In the genomic region with DNA sequence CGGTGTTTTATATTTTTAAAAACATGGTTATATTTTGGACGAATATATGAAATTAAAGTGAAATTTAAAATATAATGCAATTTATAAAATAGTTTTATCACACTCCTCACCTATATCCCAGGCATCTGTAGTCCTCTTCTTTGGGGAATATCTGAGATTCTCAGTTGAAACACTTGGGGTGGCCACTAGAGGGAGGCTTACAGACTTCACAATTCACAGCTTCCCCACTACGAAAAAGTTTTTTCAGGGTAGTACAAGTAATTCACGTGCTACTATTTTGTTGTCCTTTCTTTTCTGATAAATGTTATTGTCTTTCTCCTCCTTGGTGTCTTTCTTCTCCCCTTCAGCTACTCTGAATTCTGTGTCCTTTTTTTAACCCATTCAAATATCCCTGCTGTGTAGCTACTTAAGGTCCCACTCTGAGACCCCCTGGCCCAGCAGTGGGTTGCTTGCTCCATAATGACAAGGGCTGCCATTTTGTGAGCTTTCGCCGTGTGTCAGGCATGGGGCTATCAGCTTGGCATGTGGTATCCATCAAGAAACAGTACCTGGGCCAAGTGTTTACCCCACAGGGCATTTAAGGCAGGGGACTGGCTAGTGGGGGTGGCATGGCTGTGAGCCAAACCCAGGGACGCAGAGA, we compare ENCODE assay signal across 10 cellular contexts. TPM values are rescaled to one million over a fixed set of nuclear protein-coding genes. Genes with fewer than 3 reads are reported as not detected.
DNase-seq lines count a peak whose midpoint lies in the region; ATAC-seq, FAIRE-seq and TF ChIP-seq lines count a peak whose summit lies in the region.
"Had no signal": no experiment of that assay in that cellular context is flagged by ENCODE, and none has a peak within 500 bp of the region (broad histone marks: within the 10 kb centered on the region; RNA-seq: fewer than 3 reads in every experiment).

No MANE protein-coding gene starts in this region.

- TF ChIP-seq EP300 in A549 (IDR thresholded peaks at IDR 0.05): no peak

- TF ChIP-seq CTCF in A549 (IDR thresholded peaks at IDR 0.05) (peak; percentile 43), GM12875 (IDR thresholded peaks at IDR 0.05; ENCODE audit: borderline replicate concordance, insufficient read depth, low read depth, low read length) (peak; percentile 64), left ventricle myocardium inferior (IDR thresholded peaks at IDR 0.05; ENCODE audit: borderline replicate concordance) (peak; percentile 70)

- CTCF ChIA-PET in A549 (lab: Yijun Ruan, JAX): interaction anchor here (0.8 to 7.8 kb wide), 10 partner anchors 8 to 191 kb away, joined by 3 to 75 read pairs (median 4); no protein-coding TSS in a partner anchor

- FAIRE-seq in A549 (lab: Jason Lieb, UNC): no peak

- in situ Hi-C loops in SK-MEL-5 (cut with HindIII; ENCODE audit: low pct_unique_long_range_greater_than_20kb, low sequenced_read_pairs): no loop called here

- no peak overlapping the region for H3K27ac ChIP-seq in A549
- no peak overlapping the region for H3K27ac ChIP-seq in left ventricle myocardium inferior (replicated peaks)

- no peak for TF ChIP-seq POLR2A in A549 (IDR thresholded peaks at IDR 0.05; ENCODE audit: low read length)

- ATAC-seq in A549: peak; percentile 79 to 86; a peak in 4 of 6 replicates
- ATAC-seq: mucosa of descending colon had no signal

- H3K9me3 ChIP-seq in A549 (no peaks in the 10 kb centered on the region), left ventricle myocardium inferior (replicated peaks) (no peaks in the 10 kb centered on the region)
- H3K9me3 ChIP-seq: mucosa of descending colon had no signal

- H3K4me3 ChIP-seq in A549 (no peak overlapping the region), GM12875 (ENCODE audit: low read depth, low read length) (no peak overlapping the region), left ventricle myocardium inferior (no peak overlapping the region)
- H3K4me3 ChIP-seq: mucosa of descending colon had no signal

- H3K27me3 ChIP-seq in left ventricle myocardium inferior (ENCODE audit: low read depth): peaks cover 33% of the 10 kb centered on the region

- no peak overlapping the region for H3K4me2 ChIP-seq in A549

- intact Hi-C loops in left ventricle myocardium inferior (cut with micrococcal nuclease): no loop called here

- H3K36me3 ChIP-seq in left ventricle myocardium inferior: no peaks in the 10 kb centered on the region

- POLR2A ChIA-PET in A549 (lab: Yijun Ruan, JAX): no interaction called here

- TF ChIP-seq RAD21 in A549 (conservative IDR thresholded peaks at IDR 0.05 in 1 of 2, IDR thresholded peaks at IDR 0.05 in 1 of 2): no peak

- 6% methylated on average over 6 of the region's 7 CpGs for WGBS in A549 (ENCODE audit: missing lambda C conversion rate)

- H3K4me1 ChIP-seq in A549 (no peaks in the 10 kb centered on the region), left ventricle myocardium inferior (no peaks in the 10 kb centered on the region)

- DNase-seq in A549 (ENCODE audit: low read depth in 1 of 2, low spot score in 1 of 2): peak; percentile 35 to 75
- DNase-seq in SK-MEL-5 (ENCODE audit: low read depth, low spot score): peak; percentile 62
- no peak for DNase-seq in left ventricle myocardium inferior
- no peak for DNase-seq in NCI-H187 (lab: John Stamatoyannopoulos, UW)
- DNase-seq in NK-92 (lab: John Stamatoyannopoulos, UW; ENCODE audit: unreplicated experiment): no peak
- DNase-seq in globus pallidus (ENCODE audit: low spot score): no peak
- DNase-seq in activated CD4-positive, CD25-positive, alpha-beta regulatory T cell treated with anti-CD3 and anti-CD28 coated beads, Interleukin-2, amount 50 U/mL, for 72 hours: no peak

TF ChIP-seq in A549, 52 proteins besides CTCF, POLR2A, EP300 and RAD21:
- TF ChIP-seq EHMT2 (IDR thresholded peaks at IDR 0.05; ENCODE audit: low read depth) (no peak), ZSCAN20 (CRISPR knock-in tag; IDR thresholded peaks at IDR 0.05) (no peak), CHD2 (IDR thresholded peaks at IDR 0.05; ENCODE audit: low read length, partially characterized antibody) (no peak), HOXB5 (CRISPR knock-in tag; IDR thresholded peaks at IDR 0.05) (no peak), EHF (CRISPR knock-in tag; IDR thresholded peaks at IDR 0.05) (no peak), SREBF2 (IDR thresholded peaks at IDR 0.05) (no peak), JUN (IDR thresholded peaks at IDR 0.05) (no peak), TP53 (CRISPR knock-in tag; IDR thresholded peaks at IDR 0.05) (no peak), KDM5A (IDR thresholded peaks at IDR 0.05) (no peak), NFE2L2 (conservative IDR thresholded peaks at IDR 0.05; ENCODE audit: low read length) (no peak), RFX5 (IDR thresholded peaks at IDR 0.05) (no peak), CBX2 (IDR thresholded peaks at IDR 0.05; ENCODE audit: borderline replicate concordance, low read depth) (no peak), HOXA7 (CRISPR knock-in tag; IDR thresholded peaks at IDR 0.05) (no peak), ESRRA (IDR thresholded peaks at IDR 0.05; ENCODE audit: borderline replicate concordance, low read length) (no peak), CBX8 (IDR thresholded peaks at IDR 0.05) (no peak)
- TF ChIP-seq, protein P1, sequence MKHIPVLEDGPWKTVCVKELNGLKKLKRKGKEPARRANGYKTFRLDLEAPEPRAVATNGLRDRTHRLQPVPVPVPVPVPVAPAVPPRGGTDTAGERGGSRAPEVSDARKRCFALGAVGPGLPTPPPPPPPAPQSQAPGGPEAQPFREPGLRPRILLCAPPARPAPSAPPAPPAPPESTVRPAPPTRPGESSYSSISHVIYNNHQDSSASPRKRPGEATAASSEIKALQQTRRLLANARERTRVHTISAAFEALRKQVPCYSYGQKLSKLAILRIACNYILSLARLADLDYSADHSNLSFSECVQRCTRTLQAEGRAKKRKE (CRISPR knock-in tag; IDR thresholded peaks at IDR 0.05; ENCODE audit: low read depth): no peak
- TF ChIP-seq, protein P2, sequence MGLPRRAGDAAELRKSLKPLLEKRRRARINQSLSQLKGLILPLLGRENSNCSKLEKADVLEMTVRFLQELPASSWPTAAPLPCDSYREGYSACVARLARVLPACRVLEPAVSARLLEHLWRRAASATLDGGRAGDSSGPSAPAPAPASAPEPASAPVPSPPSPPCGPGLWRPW (IDR thresholded peaks at IDR 0.05): no peak
- TF ChIP-seq, protein P3, sequence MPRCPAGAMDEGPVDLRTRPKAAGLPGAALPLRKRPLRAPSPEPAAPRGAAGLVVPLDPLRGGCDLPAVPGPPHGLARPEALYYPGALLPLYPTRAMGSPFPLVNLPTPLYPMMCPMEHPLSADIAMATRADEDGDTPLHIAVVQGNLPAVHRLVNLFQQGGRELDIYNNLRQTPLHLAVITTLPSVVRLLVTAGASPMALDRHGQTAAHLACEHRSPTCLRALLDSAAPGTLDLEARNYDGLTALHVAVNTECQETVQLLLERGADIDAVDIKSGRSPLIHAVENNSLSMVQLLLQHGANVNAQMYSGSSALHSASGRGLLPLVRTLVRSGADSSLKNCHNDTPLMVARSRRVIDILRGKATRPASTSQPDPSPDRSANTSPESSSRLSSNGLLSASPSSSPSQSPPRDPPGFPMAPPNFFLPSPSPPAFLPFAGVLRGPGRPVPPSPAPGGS (IDR thresholded peaks at IDR 0.05): no peak
- TF ChIP-seq, protein P4, sequence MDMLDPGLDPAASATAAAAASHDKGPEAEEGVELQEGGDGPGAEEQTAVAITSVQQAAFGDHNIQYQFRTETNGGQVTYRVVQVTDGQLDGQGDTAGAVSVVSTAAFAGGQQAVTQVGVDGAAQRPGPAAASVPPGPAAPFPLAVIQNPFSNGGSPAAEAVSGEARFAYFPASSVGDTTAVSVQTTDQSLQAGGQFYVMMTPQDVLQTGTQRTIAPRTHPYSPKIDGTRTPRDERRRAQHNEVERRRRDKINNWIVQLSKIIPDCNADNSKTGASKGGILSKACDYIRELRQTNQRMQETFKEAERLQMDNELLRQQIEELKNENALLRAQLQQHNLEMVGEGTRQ (IDR thresholded peaks at IDR 0.05): no peak
- TF ChIP-seq, protein P5, sequence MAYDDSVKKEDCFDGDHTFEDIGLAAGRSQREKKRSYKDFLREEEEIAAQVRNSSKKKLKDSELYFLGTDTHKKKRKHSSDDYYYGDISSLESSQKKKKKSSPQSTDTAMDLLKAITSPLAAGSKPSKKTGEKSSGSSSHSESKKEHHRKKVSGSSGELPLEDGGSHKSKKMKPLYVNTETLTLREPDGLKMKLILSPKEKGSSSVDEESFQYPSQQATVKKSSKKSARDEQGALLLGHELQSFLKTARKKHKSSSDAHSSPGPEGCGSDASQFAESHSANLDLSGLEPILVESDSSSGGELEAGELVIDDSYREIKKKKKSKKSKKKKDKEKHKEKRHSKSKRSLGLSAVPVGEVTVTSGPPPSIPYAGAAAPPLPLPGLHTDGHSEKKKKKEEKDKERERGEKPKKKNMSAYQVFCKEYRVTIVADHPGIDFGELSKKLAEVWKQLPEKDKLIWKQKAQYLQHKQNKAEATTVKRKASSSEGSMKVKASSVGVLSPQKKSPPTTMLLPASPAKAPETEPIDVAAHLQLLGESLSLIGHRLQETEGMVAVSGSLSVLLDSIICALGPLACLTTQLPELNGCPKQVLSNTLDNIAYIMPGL (CRISPR knock-in tag; IDR thresholded peaks at IDR 0.05; ENCODE audit: borderline replicate concordance): no peak

RNA-seq across cellular contexts. Expression of a gene that starts 43.6 kb away (rescaled TPM):
- polyA plus RNA-seq in A549 (2011; rRNA removed): not detected in 2 replicates
- not detected in 2 replicates for polyA plus RNA-seq in A549 (2012; cell fraction: cytosol; rRNA removed)
- not detected in 2 replicates for polyA plus RNA-seq in A549 (2012; cell fraction: nucleus; rRNA removed)
- polyA plus RNA-seq in A549 (2017; fragmentation: RNase III; extraction: RNeasy Plus Mini Kit Qiagen cat#74134 plus additional on column Dnase treatment): not detected in 3 replicates
- not detected in 2 replicates for polyA minus RNA-seq in A549 (2011; rRNA and poly(A)+ RNA removed)
- total RNA-seq in SK-MEL-5 (2014; rRNA removed; shearing (Covaris generic)): not detected in 2 replicates
- 0.18 TPM in 1 of 2 replicates, not detected in the other for polyA plus RNA-seq in SK-MEL-5 (2015; cell fraction: cytosol; rRNA removed)
- polyA plus RNA-seq in SK-MEL-5 (2015; cell fraction: nucleus; rRNA removed): 0.24 TPM in 1 of 2 replicates, not detected in the other
- total RNA-seq in left ventricle myocardium inferior: 4.3 TPM
- total RNA-seq: activated CD8-positive, alpha-beta memory T cell treated with anti-CD3 and anti-CD28 coated beads for 36 hours had no signal

Comparison
In these comparisons a context has a peak if more than half of its experiments do, and no peak if none do; other contexts are left out.
1. DNase-seq: peak in A549 (2 of 2) and SK-MEL-5 (single experiment); none in left ventricle myocardium inferior (single experiment), NCI-H187 (0 of 2), NK-92 (single experiment), globus pallidus (single experiment) and activated CD4-positive, CD25-positive, alpha-beta regulatory T cell treated with anti-CD3 and anti-CD28 coated beads, Interleukin-2, amount 50 U/mL, for 72 hours (single experiment).
2. Peak in every context shown above with its lines, with median percentiles within 50 percentile points of each other: CTCF ChIP-seq.